Comparison of ENCODE assay signal across 10 cellular contexts in the genomic region with DNA sequence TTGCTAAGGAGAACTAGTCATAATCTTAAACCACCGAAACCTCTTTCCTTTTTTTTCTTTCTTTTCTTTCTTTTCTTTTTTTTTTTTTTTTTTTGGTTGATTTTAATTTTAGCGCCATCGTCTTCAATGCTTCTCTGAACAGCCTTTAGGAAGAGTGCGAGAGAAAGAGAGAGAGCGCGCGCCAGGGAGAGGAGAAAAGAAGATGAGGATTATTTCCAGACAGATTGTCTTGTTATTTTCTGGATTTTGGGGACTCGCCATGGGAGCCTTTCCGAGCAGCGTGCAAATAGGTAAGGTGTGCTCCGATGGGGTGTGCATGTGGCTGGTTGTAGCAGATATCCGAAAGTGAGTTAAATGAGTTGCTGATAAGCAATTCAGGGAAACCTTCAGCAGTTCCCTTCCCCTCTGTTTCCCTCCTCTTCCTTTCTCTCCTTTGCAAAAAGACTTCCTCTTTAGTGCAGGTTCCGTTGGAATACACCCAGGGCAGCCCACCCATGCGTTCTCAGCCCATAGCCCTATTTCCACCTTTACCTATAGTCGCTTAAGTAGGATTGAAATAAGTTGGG. TPM values are rescaled to one million over a fixed set of nuclear protein-coding genes. Genes with fewer than 3 reads are reported as not detected.
DNase-seq lines count a peak whose midpoint lies in the region; ATAC-seq and TF ChIP-seq lines count a peak whose summit lies in the region.
"Had no signal": no experiment of that assay in that cellular context is flagged by ENCODE, and none has a peak within 500 bp of the region (broad histone marks: within the 10 kb centered on the region; RNA-seq: fewer than 3 reads in every experiment).

No MANE protein-coding gene starts in this region.

- H3K36me3 ChIP-seq in HUES64 (ENCODE audit: insufficient read depth, low read length) (no peaks in the 10 kb centered on the region), left lung (no peaks in the 10 kb centered on the region)

- H3K27ac ChIP-seq in 22Rv1 (peak overlapping the region; percentile 24; the same call in 1 of the 2 replicates), HUES64 (ENCODE audit: low read depth, low read length) (no peak overlapping the region), dorsolateral prefrontal cortex (peak overlapping the region; percentile 34 to 97 (median 92)), left lung (no peak overlapping the region)

- H3K4me1 ChIP-seq in HUES64 (ENCODE audit: insufficient read depth, low read length): peaks cover 24% of the 10 kb centered on the region
- H3K4me1 ChIP-seq in left lung: peaks cover 9 to 15% of the 10 kb centered on the region in 2 donors

- no peak for TF ChIP-seq CTCF in 22Rv1 (IDR thresholded peaks at IDR 0.05)
- TF ChIP-seq CTCF in dorsolateral prefrontal cortex (IDR thresholded peaks at IDR 0.05 in 54 of 56, conservative IDR thresholded peaks at IDR 0.05 in 2 of 56; ENCODE audit: low read depth in 1 of 56, partially characterized antibody in 56 of 56): no peak
- no peak for TF ChIP-seq CTCF in left lung (IDR thresholded peaks at IDR 0.05)

- H3K9me3 Mint-ChIP-seq in naive B cell: peaks cover 0 to 3% (median 2%) of the 10 kb centered on the region in 7 donors

- peak overlapping the region in 5 of 8 donors; percentile 9 to 53 (median 44) for H3K4me3 Mint-ChIP-seq in naive B cell

- H3K4me3 ChIP-seq in HUES64 (ENCODE audit: low read length) (peak overlapping the region; percentile 72), dorsolateral prefrontal cortex (peak overlapping the region; percentile 59 to 91 (median 73)), left lung (no peak overlapping the region)

- ATAC-seq in naive B cell (ENCODE audit: low read depth in 2 of 2) (no peak), left lung (no peak), HG03045 (IDR thresholded peaks at IDR 0.05; ENCODE audit: unreplicated experiment) (no peak)
- ATAC-seq: left lobe of liver had no signal

- H3K9ac ChIP-seq in HUES64 (ENCODE audit: low read depth, low read length): peak overlapping the region; percentile 55

- under 1% methylated on average over 12 of the region's 15 CpGs for WGBS in HUES64

- peaks cover 9 to 20% (median 10%) of the 10 kb centered on the region in 3 donors for H3K4me1 Mint-ChIP-seq in naive B cell

- H3K27me3 Mint-ChIP-seq in naive B cell: peaks cover 25 to 43% (median 38%) of the 10 kb centered on the region in 3 donors

- no peaks in the 10 kb centered on the region for H3K9me3 ChIP-seq in HUES64 (ENCODE audit: insufficient read depth, low read depth, low read length)
- H3K9me3 ChIP-seq in left lung: no peaks in the 10 kb centered on the region

- no peak overlapping the region for H3K27ac Mint-ChIP-seq in naive B cell

- no peaks in the 10 kb centered on the region for H3K36me3 Mint-ChIP-seq in naive B cell

- peaks cover 47% of the 10 kb centered on the region for H3K27me3 ChIP-seq in HUES64 (ENCODE audit: insufficient read depth, low read length)
- H3K27me3 ChIP-seq in dorsolateral prefrontal cortex: no peaks in the 10 kb centered on the region
- peaks cover 44 to 57% of the 10 kb centered on the region in 2 donors for H3K27me3 ChIP-seq in left lung

- intact Hi-C loops in dorsolateral prefrontal cortex (cut with DNase I) (loop anchor here (2.0 to 10.0 kb wide), 2 partner anchors 254 to 256 kb away; no protein-coding TSS in a partner anchor), left lung (cut with DNase I) (no loop called here)

- peak in 1 of 10 donors; percentile 39 for DNase-seq in dorsolateral prefrontal cortex
- no peak for DNase-seq in naive B cell
- no peak for DNase-seq in NCI-H187 (lab: John Stamatoyannopoulos, UW)
- no peak for DNase-seq in left lung
- DNase-seq in stimulated activated CD4-positive, alpha-beta T cell treated with anti-CD3 and anti-CD28 coated beads, Interleukin-15, amount 100 ng/mL, for 24 hours: no peak
- DNase-seq: DND-41 had no signal

RNA-seq across cellular contexts. Expression of a gene that starts 1.0 kb away (rescaled TPM):
- polyA plus RNA-seq in HUES64 (2013, experiment 1 of 2): 3.2 TPM
- 4.9 TPM for polyA plus RNA-seq in HUES64 (2013, experiment 2 of 2)
- total RNA-seq in dorsolateral prefrontal cortex: 100 to 1,000 TPM in 63 of 120 experiments, 10 to 100 TPM in 57; 41.9 to 209 (median 101) TPM
- polyA plus RNA-seq in naive B cell (ENCODE audit: low read depth in 6 of 6): not detected
- total RNA-seq in left lung: not detected
- total RNA-seq: left lobe of liver had no signal

Comparison
In these comparisons a context has a peak if more than half of its experiments do, and no peak if none do; other contexts are left out.
1. H3K27ac ChIP-seq: peak in 22Rv1 (single experiment) and dorsolateral prefrontal cortex (59 of 59); none in HUES64 (single experiment) and left lung (0 of 2).
2. H3K4me3 ChIP-seq: peak in HUES64 (single experiment) and dorsolateral prefrontal cortex (59 of 59); none in left lung (0 of 2).
3. RNA of a gene that starts 1.0 kb away (total RNA-seq): 41.9 to 209 TPM in dorsolateral prefrontal cortex; not detected in left lung; every median in the first group is over 10 times any median in the second.
4. intact Hi-C loops: an anchor here in dorsolateral prefrontal cortex (2.0 to 10.0 kb wide); none called in left lung.